9 cellular contexts compared by ENCODE assay signal in genomic region chr17:7466644-7467341, GRCh38.
DNase-seq lines count a peak whose midpoint lies in the region; ATAC-seq, FAIRE-seq and TF ChIP-seq lines count a peak whose summit lies in the region.
"Had no signal": no experiment of that assay in that cellular context is flagged by ENCODE, and none has a peak within 500 bp of the region (broad histone marks: within the 10 kb centered on the region; RNA-seq: fewer than 3 reads in every experiment).

No MANE protein-coding gene starts in this region.

- TF ChIP-seq RAD21 in Ishikawa (IDR thresholded peaks at IDR 0.05; ENCODE audit: low read depth): no peak

- no peaks in the 10 kb centered on the region for H3K9me3 ChIP-seq in stomach smooth muscle (ENCODE audit: control insufficient read depth in 2 of 2, low read length in 2 of 2)

- peaks cover 22% of the 10 kb centered on the region for H3K4me1 ChIP-seq in stomach smooth muscle (ENCODE audit: control insufficient read depth, insufficient read depth, low read length)

- peak overlapping the region; percentile 31 for H3K27ac ChIP-seq in stomach smooth muscle (ENCODE audit: low read length)

- FAIRE-seq in GM19239 (lab: Jason Lieb, UNC): no peak

- DNase-seq in amniotic epithelial cell (ENCODE audit: low read depth): peak; percentile 72
- peak; percentile 43 for DNase-seq in inferior parietal cortex (ENCODE audit: extremely low spot score)
- no peak for DNase-seq in NCI-H1436 (lab: John Stamatoyannopoulos, UW)
- no peak for DNase-seq in GM19239 (ENCODE audit: insufficient read length, low spot score)
- DNase-seq in NCI-H1048 (lab: John Stamatoyannopoulos, UW): no peak
- DNase-seq: NCI-H345 had no signal

- peaks cover 4 to 9% of the 10 kb centered on the region in 2 donors for H3K36me3 ChIP-seq in stomach smooth muscle (ENCODE audit: control insufficient read depth in 2 of 2, insufficient read depth in 2 of 2, low read length in 2 of 2)

- no peak for TF ChIP-seq EP300 in Ishikawa (IDR thresholded peaks at IDR 0.05; ENCODE audit: borderline replicate concordance)

- ATAC-seq in HG03469 (IDR thresholded peaks at IDR 0.05; ENCODE audit: unreplicated experiment): no peak

- no peak overlapping the region for H3K9ac ChIP-seq in stomach smooth muscle (ENCODE audit: low read length in 2 of 2)

- no peak overlapping the region for H3K4me3 ChIP-seq in stomach smooth muscle (ENCODE audit: low read length in 2 of 2)

- H3K27me3 ChIP-seq in stomach smooth muscle (ENCODE audit: control insufficient read depth in 1 of 2, insufficient read depth in 2 of 2, low read length in 2 of 2): no peaks in the 10 kb centered on the region

TF ChIP-seq in Ishikawa, 13 proteins besides CTCF, POLR2A, EP300 and RAD21:
- TF ChIP-seq YY1 (IDR thresholded peaks at IDR 0.05; ENCODE audit: low read depth) (peak; percentile 83), NFIC (IDR thresholded peaks at IDR 0.05) (peak; percentile 65), TEAD4 (IDR thresholded peaks at IDR 0.05) (0 out of 2 replicates have a peak, but pooled peaks have one; percentile 9), TCF12 (IDR thresholded peaks at IDR 0.05; ENCODE audit: low read depth) (no peak)

Comparison
In these comparisons a context has a peak if more than half of its experiments do, and no peak if none do; other contexts are left out.
1. DNase-seq: peak in amniotic epithelial cell (single experiment) and inferior parietal cortex (single experiment); none in NCI-H1436 (single experiment), GM19239 (single experiment) and NCI-H1048 (single experiment).